In genomic region chr3:42036483-42036823, GRCh38 we compare ENCODE assay signal across 8 cellular contexts. TPM values are rescaled to one million over a fixed set of nuclear protein-coding genes. Genes with fewer than 3 reads are reported as not detected.
DNase-seq lines count a peak whose midpoint lies in the region; ATAC-seq and TF ChIP-seq lines count a peak whose summit lies in the region.

No MANE protein-coding gene starts in this region.

- no peaks in the 10 kb centered on the region for H3K9me3 Mint-ChIP-seq in activated naive CD4-positive, alpha-beta T cell treated with anti-CD3 and anti-CD28 coated beads for 36 hours

- no peak overlapping the region for H3K27ac Mint-ChIP-seq in activated naive CD4-positive, alpha-beta T cell treated with anti-CD3 and anti-CD28 coated beads for 36 hours

- peaks cover 5% of the 10 kb centered on the region for H3K36me3 Mint-ChIP-seq in activated naive CD4-positive, alpha-beta T cell treated with anti-CD3 and anti-CD28 coated beads for 36 hours (ENCODE audit: low read depth)

- in situ Hi-C loops in GM13977 (cut with MboI; ENCODE audit: low pct_unique_long_range_greater_than_20kb, low sequenced_read_pairs, unreplicated experiment) = no loop called here

- no peaks in the 10 kb centered on the region for H3K27me3 Mint-ChIP-seq in activated naive CD4-positive, alpha-beta T cell treated with anti-CD3 and anti-CD28 coated beads for 36 hours (ENCODE audit: low read depth)

- ATAC-seq in GM18502 (IDR thresholded peaks at IDR 0.05; ENCODE audit: poor library complexity, unreplicated experiment) (peak; percentile 70), omental fat pad (ENCODE audit: low FRiP score) (peak; percentile 73), HG03045 (IDR thresholded peaks at IDR 0.05; ENCODE audit: unreplicated experiment) (no peak)

- no peak overlapping the region for H3K27ac ChIP-seq in caudate nucleus (ENCODE audit: low read depth, low read length)

- intact Hi-C loops in activated naive CD4-positive, alpha-beta T cell treated with anti-CD3 and anti-CD28 coated beads for 36 hours (cut with micrococcal nuclease) = no loop called here

- peak; percentile 46 for DNase-seq in NCI-H2029 treated with DMSO at 0.1 percent for 48 hours (lab: John Stamatoyannopoulos, UW)
- peak; percentile 99 for DNase-seq in epithelial cell of proximal tubule (ENCODE audit: low read depth)
- no peak for DNase-seq in omental fat pad (ENCODE audit: low spot score)
- DNase-seq in GM13977 (ENCODE audit: low spot score) = no peak
- no peak for DNase-seq in caudate nucleus (lab: John Stamatoyannopoulos, UW)
- DNase-seq in activated naive CD4-positive, alpha-beta T cell treated with anti-CD3 and anti-CD28 coated beads for 36 hours = no peak

- H3K4me3 ChIP-seq in epithelial cell of proximal tubule (ENCODE audit: low read depth, low read length) = no peak overlapping the region

- H3K4me1 Mint-ChIP-seq in activated naive CD4-positive, alpha-beta T cell treated with anti-CD3 and anti-CD28 coated beads for 36 hours (ENCODE audit: low read depth) = peaks cover 8% of the 10 kb centered on the region

- CTCF ChIA-PET in activated naive CD4-positive, alpha-beta T cell treated with anti-CD3 and anti-CD28 coated beads for 36 hours (lab: Charles Lee) = no interaction called here

- no peak overlapping the region for H3K4me3 Mint-ChIP-seq in activated naive CD4-positive, alpha-beta T cell treated with anti-CD3 and anti-CD28 coated beads for 36 hours

- TF ChIP-seq CTCF in epithelial cell of proximal tubule (conservative IDR thresholded peaks at IDR 0.05; ENCODE audit: low read depth, low read length) (no peak), omental fat pad (IDR thresholded peaks at IDR 0.05) (no peak), GM13977 (IDR thresholded peaks at IDR 0.05; ENCODE audit: extremely low read depth, insufficient read depth, missing control alignments) (no peak)

RNA-seq across cellular contexts. Expression of gene TRAK1, which starts 54.7 kb away (rescaled TPM):
- total RNA-seq in epithelial cell of proximal tubule (22.4 and 23.8 TPM in 2 replicates), omental fat pad (10 to 100 TPM; 21.4 to 42.9 (median 37.0) TPM)
- total RNA-seq in activated naive CD4-positive, alpha-beta T cell treated with anti-CD3 and anti-CD28 coated beads for 36 hours = 10 to 100 TPM; 18.3 to 19.1 TPM

Comparison
In these comparisons a context has a peak if more than half of its experiments do, and no peak if none do; other contexts are left out.
1. DNase-seq: peak in NCI-H2029 treated with DMSO at 0.1 percent for 48 hours (single experiment) and epithelial cell of proximal tubule (single experiment); none in omental fat pad (single experiment), GM13977 (single experiment), caudate nucleus (0 of 61) and activated naive CD4-positive, alpha-beta T cell treated with anti-CD3 and anti-CD28 coated beads for 36 hours (single experiment).